Comparison of ENCODE assay signal across 20 cellular contexts in genomic region chr5:109619661-109620060, GRCh38.
DNase-seq lines count a peak whose midpoint lies in the region; ATAC-seq and TF ChIP-seq lines count a peak whose summit lies in the region.
"Had no signal": no experiment of that assay in that cellular context is flagged by ENCODE, and none has a peak within 500 bp of the region (broad histone marks: within the 10 kb centered on the region; RNA-seq: fewer than 3 reads in every experiment).

No MANE protein-coding gene starts in this region.

- peak; percentile 42 for ATAC-seq in Right ventricle myocardium inferior
- ATAC-seq in heart right ventricle: no peak
- ATAC-seq: A549; activated T-cell treated with anti-CD3 and anti-CD28 coated beads, Interleukin-2, amount 50 U/mL, for 4 hours had no signal

- H3K4me3 ChIP-seq in heart right ventricle (no peak overlapping the region), PC-9 (no peak overlapping the region)
- H3K4me3 ChIP-seq: A549, skin epidermis, tibial nerve had no signal

- DNase-seq in Right ventricle myocardium inferior (ENCODE audit: missing footprints) (no peak), heart right ventricle (no peak), midbrain (lab: John Stamatoyannopoulos, UW) (peak; percentile 79), superior temporal gyrus (ENCODE audit: extremely low spot score) (peak; percentile 94), PC-9 (no peak), T-helper 2 cell (no peak), T1000 (lab: John Stamatoyannopoulos, UW) (no peak)
- DNase-seq: activated CD4-positive, alpha-beta T cell treated with anti-CD3 and anti-CD28 coated beads, Interleukin-2, amount 10 ng/mL, durations not matched to agents 7 days and 5 days; activated T-cell treated with anti-CD3 and anti-CD28 coated beads, Interleukin-2, amount 50 U/mL, for 4 hours; brain microvascular endothelial cell; COR-L47; GF-D8; kidney glomerular epithelial cell; NCI-H510A treated with DMSO at 0.1 percent for 48 hours; NK-92 treated with Interleukin-12 subunit alpha and Interleukin-12 subunit beta, amount 100 ng/mL, for 24 hours; SHP77 treated with DMSO at 0.1 percent for 48 hours had no signal

- H3K9me2 ChIP-seq in PC-9 (ENCODE audit: insufficient read depth): no peaks in the 10 kb centered on the region

- H3K9me3 ChIP-seq in heart right ventricle (peaks cover 0 to 4% (median 0%) of the 10 kb centered on the region in 11 donors), PC-9 (ENCODE audit: insufficient read depth, low read depth) (no peaks in the 10 kb centered on the region)
- H3K9me3 ChIP-seq: A549, tibial nerve had no signal

- TF ChIP-seq CTCF in heart right ventricle (IDR thresholded peaks at IDR 0.05) (no peak), PC-9 (conservative IDR thresholded peaks at IDR 0.05) (no peak)

- H3K27me3 ChIP-seq in heart right ventricle: no peaks in the 10 kb centered on the region
- H3K27me3 ChIP-seq in PC-9 (ENCODE audit: insufficient read depth, low read depth): no peaks in the 10 kb centered on the region
- H3K27me3 ChIP-seq: brain microvascular endothelial cell, tibial nerve had no signal

- CTCF ChIA-PET in PC-9 (lab: Charles Lee): no interaction called here

- no TSS peak for BruUV-seq in PC-9 (replicated peaks; lab: Mats Ljungman, UMichigan)

- POLR2A ChIA-PET in PC-9 (lab: Charles Lee; ENCODE audit: unreplicated experiment): no interaction called here

- intact Hi-C loops in Right ventricle myocardium inferior (cut with DNase I) (no loop called here), heart right ventricle (cut with DNase I) (no loop called here), PC-9 (cut with micrococcal nuclease; ENCODE audit: unreplicated experiment) (no loop called here)

- no peak overlapping the region for H2AFZ ChIP-seq in PC-9

- H3F3A ChIP-seq in PC-9 (ENCODE audit: insufficient read depth, low read depth): no peaks in the 10 kb centered on the region

- no peak overlapping the region for H3K27ac ChIP-seq in heart right ventricle
- peak overlapping the region; percentile 99 for H3K27ac ChIP-seq in cingulate gyrus (ENCODE audit: low read depth, low read length)
- H3K27ac ChIP-seq in PC-9: no peak overlapping the region
- H3K27ac ChIP-seq: A549, brain microvascular endothelial cell, skin epidermis had no signal

- H3K79me2 ChIP-seq in PC-9 (ENCODE audit: low read depth): no peaks in the 10 kb centered on the region

- H4K20me1 ChIP-seq in PC-9 (ENCODE audit: insufficient read depth): no peaks in the 10 kb centered on the region

- H3K4me2 ChIP-seq in PC-9: no peak overlapping the region
- H3K4me2 ChIP-seq: A549 had no signal

- H3K36me3 ChIP-seq in heart right ventricle (no peaks in the 10 kb centered on the region), PC-9 (ENCODE audit: low read depth) (no peaks in the 10 kb centered on the region)
- H3K36me3 ChIP-seq: brain microvascular endothelial cell, tibial nerve had no signal

- H3K4me1 ChIP-seq in heart right ventricle (no peaks in the 10 kb centered on the region), PC-9 (replicated peaks; ENCODE audit: insufficient read depth) (no peaks in the 10 kb centered on the region)
- H3K4me1 ChIP-seq: A549 had no signal

Comparison
In these comparisons a context has a peak if more than half of its experiments do, and no peak if none do; other contexts are left out.
1. DNase-seq: peak in midbrain (single experiment) and superior temporal gyrus (single experiment); none in Right ventricle myocardium inferior (single experiment), heart right ventricle (0 of 2), PC-9 (0 of 2), T-helper 2 cell (0 of 5) and T1000 (single experiment).